Comparison of ENCODE assay signal across 8 cellular contexts in genomic region chr12:56188116-56188785, GRCh38. TPM values are rescaled to one million over a fixed set of nuclear protein-coding genes. Genes with fewer than 3 reads are reported as not detected.
DNase-seq lines count a peak whose midpoint lies in the region; ATAC-seq and TF ChIP-seq lines count a peak whose summit lies in the region.

No MANE protein-coding gene starts in this region.

- TF ChIP-seq CTCF in cardiac fibroblast (IDR thresholded peaks at IDR 0.05; ENCODE audit: low read depth, low read length) (no peak), mucosa of descending colon (IDR thresholded peaks at IDR 0.05) (no peak)

- intact Hi-C loops in mucosa of descending colon (cut with DNase I, micrococcal nuclease): loop anchor here in 1 of 2 donors (10.0 kb wide), 1 partner anchor 63 kb away; the partner anchor contains the start of gene ESYT1

- peaks cover 24 to 34% (median 27%) of the 10 kb centered on the region in 10 experiments for H3K4me1 ChIP-seq in BLaER1 treated with 17β-estradiol and CSF1 and Interleukin-3, amounts not matched to agents 10 nM and 100 nM
- peaks cover 21% of the 10 kb centered on the region for H3K4me1 ChIP-seq in mucosa of descending colon (ENCODE audit: low read depth)

- H3K27ac ChIP-seq in BLaER1 treated with 17β-estradiol and CSF1 and Interleukin-3, amounts not matched to agents 10 nM and 100 nM: peak overlapping the region; percentile 54 to 92 (median 87); a peak in 21 of 22 replicates
- H3K27ac ChIP-seq in KOPT-K1 (ENCODE audit: low read depth, low read length, poor library complexity, severe bottlenecking): peak overlapping the region; percentile 78

- no peak for ATAC-seq in mucosa of descending colon

- DNase-seq in cardiac fibroblast (ENCODE audit: low read depth in 2 of 2) (no peak), mucosa of descending colon (no peak), SKM-1 (lab: John Stamatoyannopoulos, UW; ENCODE audit: unreplicated experiment) (no peak), COLO829 (ENCODE audit: low spot score) (no peak), NAMALWA (ENCODE audit: low spot score) (no peak), SHP77 (lab: John Stamatoyannopoulos, UW) (no peak)

- peaks cover 35 to 44% (median 41%) of the 10 kb centered on the region in 11 experiments for H3K36me3 ChIP-seq in BLaER1 treated with 17β-estradiol and CSF1 and Interleukin-3, amounts not matched to agents 10 nM and 100 nM
- H3K36me3 ChIP-seq in KOPT-K1 (ENCODE audit: insufficient read depth, low read length) (peaks cover 48% of the 10 kb centered on the region), mucosa of descending colon (ENCODE audit: low read depth) (no peaks in the 10 kb centered on the region)

- peak overlapping the region; percentile 87 to 98 (median 93) for H3K4me2 ChIP-seq in BLaER1 treated with 17β-estradiol and CSF1 and Interleukin-3, amounts not matched to agents 10 nM and 100 nM

- peak overlapping the region; percentile 84 to 95 (median 92) for H3K4me3 ChIP-seq in BLaER1 treated with 17β-estradiol and CSF1 and Interleukin-3, amounts not matched to agents 10 nM and 100 nM
- H3K4me3 ChIP-seq in cardiac fibroblast (replicated peaks in 1 of 2; ENCODE audit: low read depth in 2 of 2, low read length in 2 of 2) (peak overlapping the region; percentile 78 to 88), mucosa of descending colon (peak overlapping the region; percentile 65)

- peak overlapping the region; percentile 85 to 95 (median 91) for H3K9ac ChIP-seq in BLaER1 treated with 17β-estradiol and CSF1 and Interleukin-3, amounts not matched to agents 10 nM and 100 nM

- H3K9me3 ChIP-seq in BLaER1 treated with 17β-estradiol and CSF1 and Interleukin-3, amounts not matched to agents 10 nM and 100 nM (replicated peaks in 1 of 11): no peaks in the 10 kb centered on the region
- H3K9me3 ChIP-seq in KOPT-K1 (ENCODE audit: insufficient read depth, low read length, poor library complexity, severe bottlenecking) (no peaks in the 10 kb centered on the region), mucosa of descending colon (no peaks in the 10 kb centered on the region)

- H4K20me1 ChIP-seq in BLaER1 treated with 17β-estradiol and CSF1 and Interleukin-3, amounts not matched to agents 10 nM and 100 nM: peaks cover 7 to 40% (median 15%) of the 10 kb centered on the region in 11 experiments; a peak in 15 of 22 replicates

- H3K27me3 ChIP-seq in BLaER1 treated with 17β-estradiol and CSF1 and Interleukin-3, amounts not matched to agents 10 nM and 100 nM: no peaks in the 10 kb centered on the region

RNA-seq across cellular contexts. Expression of gene SMARCC2, which starts 1.0 kb away (rescaled TPM):
- 100 to 1,000 TPM in 2 of 3 donors, 10 to 100 TPM in 1; 91.7 to 163 (median 116) TPM for total RNA-seq in mucosa of descending colon

RNA-seq across cellular contexts. Expression of gene MYL6, which starts 30.1 kb away (rescaled TPM):
- 1,000 to 10,000 TPM; 1,884 to 3,185 (median 1,894) TPM for total RNA-seq in mucosa of descending colon

RNA-seq across cellular contexts. Expression of gene RNF41, which starts 33.5 kb away (rescaled TPM):
- total RNA-seq in mucosa of descending colon: 10 to 100 TPM; 30.4 to 51.5 (median 32.1) TPM

RNA-seq across cellular contexts. Expression of gene MYL6B, which starts 35.9 kb away (rescaled TPM):
- 10 to 100 TPM; 13.0 to 39.8 (median 22.7) TPM for total RNA-seq in mucosa of descending colon

RNA-seq across cellular contexts. Expression of gene NABP2, which starts 35.9 kb away (rescaled TPM):
- 10 to 100 TPM; 22.2 to 37.3 (median 30.2) TPM for total RNA-seq in mucosa of descending colon
